In the genomic region with DNA sequence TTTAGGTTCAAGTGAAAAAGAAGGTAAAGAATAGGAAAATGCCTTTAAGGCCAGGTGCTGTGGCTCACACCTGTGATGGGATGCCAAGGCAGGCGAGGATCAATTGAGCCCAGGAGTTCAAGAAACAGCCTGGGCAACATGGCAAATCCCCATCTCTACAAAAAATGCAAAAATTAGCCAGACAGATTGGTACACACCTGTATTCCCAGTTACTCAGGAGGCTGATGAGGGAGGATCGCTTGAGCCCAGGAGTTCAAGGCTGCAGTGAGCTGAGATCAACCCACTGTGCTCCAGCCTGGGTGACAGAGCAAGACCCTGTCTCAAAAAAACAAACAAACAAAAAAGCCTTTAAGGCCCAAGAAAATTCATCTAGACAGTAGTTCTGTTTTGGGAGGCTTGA, we compare ENCODE assay signal across 6 cellular contexts. TPM values are rescaled to one million over a fixed set of nuclear protein-coding genes. Genes with fewer than 3 reads are reported as not detected.
DNase-seq lines count a peak whose midpoint lies in the region; ATAC-seq and TF ChIP-seq lines count a peak whose summit lies in the region.
"Not testable (repeated sequence)": the region's sequence is repeated elsewhere in the genome, so short reads cannot be mapped to it uniquely, and the experiment has no call there.

No MANE protein-coding gene starts in this region.

- H3K36me3 Mint-ChIP-seq in CD4-positive, alpha-beta T cell (ENCODE audit: low read depth), result peaks cover 11% of the 10 kb centered on the region
- H3K36me3 Mint-ChIP-seq in CD4-positive, alpha-beta memory T cell, result peaks cover 0 to 11% of the 10 kb centered on the region in 2 donors
- not testable (repeated sequence) for H3K36me3 Mint-ChIP-seq in activated CD4-positive, alpha-beta T cell treated with anti-CD3 and anti-CD28 coated beads, Interleukin-2, amount 10 ng/mL, durations not matched to agents 24 days and 14 days (ENCODE audit: low read depth); neural crest cell (ENCODE audit: low read depth)

- ATAC-seq in CD4-positive, alpha-beta T cell (ENCODE audit: poor library complexity), result not testable (repeated sequence)

- peaks cover 28% of the 10 kb centered on the region for H3K27me3 Mint-ChIP-seq in CD4-positive, alpha-beta T cell
- not testable (repeated sequence) for H3K27me3 Mint-ChIP-seq in CD4-positive, alpha-beta memory T cell
- H3K27me3 Mint-ChIP-seq in activated CD4-positive, alpha-beta T cell treated with anti-CD3 and anti-CD28 coated beads, Interleukin-2, amount 10 ng/mL, durations not matched to agents 24 days and 14 days, result peaks cover 34% of the 10 kb centered on the region
- peaks cover 74% of the 10 kb centered on the region for H3K27me3 Mint-ChIP-seq in neural crest cell (ENCODE audit: low read depth)

- H3K4me1 Mint-ChIP-seq in CD4-positive, alpha-beta T cell (ENCODE audit: low read depth), result peaks cover 41% of the 10 kb centered on the region
- H3K4me1 Mint-ChIP-seq in CD4-positive, alpha-beta memory T cell, result peaks cover 20 to 56% (median 30%) of the 10 kb centered on the region in 4 donors
- peaks cover 28% of the 10 kb centered on the region for H3K4me1 Mint-ChIP-seq in activated CD4-positive, alpha-beta T cell treated with anti-CD3 and anti-CD28 coated beads, Interleukin-2, amount 10 ng/mL, durations not matched to agents 24 days and 14 days
- H3K4me1 Mint-ChIP-seq in neural crest cell, result peaks cover 23% of the 10 kb centered on the region

- peak overlapping the region; percentile 51 for H3K4me3 Mint-ChIP-seq in CD4-positive, alpha-beta T cell
- not testable (repeated sequence) for H3K4me3 Mint-ChIP-seq in CD4-positive, alpha-beta memory T cell; activated CD4-positive, alpha-beta T cell treated with anti-CD3 and anti-CD28 coated beads, Interleukin-2, amount 10 ng/mL, durations not matched to agents 24 days and 14 days
- peak overlapping the region; percentile 57 for H3K4me3 Mint-ChIP-seq in neural crest cell

- POLR2A ChIA-PET in CD4-positive, alpha-beta T cell (lab: Charles Lee), result interaction anchor here (0.8 to 7.8 kb wide), 3 partner anchors 19 to 258 kb away, joined by 3 to 119 read pairs (median 4); no protein-coding TSS in a partner anchor
- POLR2A ChIA-PET in CD4-positive, alpha-beta memory T cell (lab: Charles Lee; ENCODE audit: partially characterized antibody), result interaction anchor here (0.7 to 7.5 kb wide), 5 partner anchors 10 to 257 kb away, joined by 3 to 57 read pairs (median 7); partner anchors contain the start of gene AMZ2

- CTCF ChIA-PET in CD4-positive, alpha-beta T cell (lab: Charles Lee), result interaction anchor here (1.2 to 3.8 kb wide), 3 partner anchors 19 to 234 kb away, joined by 3 to 58 read pairs (median 34); no protein-coding TSS in a partner anchor
- CTCF ChIA-PET in CD4-positive, alpha-beta memory T cell (lab: Charles Lee; ENCODE audit: partially characterized antibody), result interaction anchor here (0.7 to 12.6 kb wide), 5 partner anchors 17 to 261 kb away, joined by 3 to 270 read pairs (median 4); no protein-coding TSS in a partner anchor

- not testable (repeated sequence) for H3K9me3 ChIP-seq in CD4-positive, alpha-beta T cell (ENCODE audit: control insufficient read depth, low read length); CD4-positive, alpha-beta memory T cell (ENCODE audit: control insufficient read depth in 1 of 2, low read length in 2 of 2); esophagus muscularis mucosa

- H3K27ac ChIP-seq in CD4-positive, alpha-beta T cell (ENCODE audit: low read depth, low read length); CD4-positive, alpha-beta memory T cell (ENCODE audit: low read depth, low read length); esophagus muscularis mucosa (replicated peaks in 1 of 4): not testable (repeated sequence)

- not testable (repeated sequence) for H3K4me3 ChIP-seq in CD4-positive, alpha-beta memory T cell (ENCODE audit: low read length in 2 of 2); esophagus muscularis mucosa

- TF ChIP-seq POLR2A in esophagus muscularis mucosa (IDR thresholded peaks at IDR 0.05; ENCODE audit: low read depth), result not testable (repeated sequence)

- TF ChIP-seq EP300 in esophagus muscularis mucosa (IDR thresholded peaks at IDR 0.05), result not testable (repeated sequence)

- not testable (repeated sequence) for DNase-seq in CD4-positive, alpha-beta T cell; CD4-positive, alpha-beta memory T cell; neural crest cell (ENCODE audit: low read depth, low spot score)
- DNase-seq in activated CD4-positive, alpha-beta T cell treated with anti-CD3 and anti-CD28 coated beads, Interleukin-2, amount 10 ng/mL, durations not matched to agents 24 days and 14 days, result peak; percentile 51
- DNase-seq in ecto neural progenitor cell (ENCODE audit: low spot score) (peak; percentile 29), esophagus muscularis mucosa (ENCODE audit: extremely low spot score) (peak; percentile 45)

- H3K27ac Mint-ChIP-seq in CD4-positive, alpha-beta T cell; activated CD4-positive, alpha-beta T cell treated with anti-CD3 and anti-CD28 coated beads, Interleukin-2, amount 10 ng/mL, durations not matched to agents 24 days and 14 days; neural crest cell (ENCODE audit: unreplicated experiment): not testable (repeated sequence)
- H3K27ac Mint-ChIP-seq in CD4-positive, alpha-beta memory T cell, result peak overlapping the region in 4 of 7 donors; percentile 35 to 94 (median 50)

- not testable (repeated sequence) for H3K9me3 Mint-ChIP-seq in CD4-positive, alpha-beta T cell; CD4-positive, alpha-beta memory T cell; activated CD4-positive, alpha-beta T cell treated with anti-CD3 and anti-CD28 coated beads, Interleukin-2, amount 10 ng/mL, durations not matched to agents 24 days and 14 days; neural crest cell

- intact Hi-C loops in CD4-positive, alpha-beta T cell (cut with DNase I, micrococcal nuclease), result loop anchor here (10.0 kb wide), 2 partner anchors 98 to 262 kb away; no protein-coding TSS in a partner anchor
- intact Hi-C loops in CD4-positive, alpha-beta memory T cell (cut with micrococcal nuclease), result loop anchor here (5.0 to 10.0 kb wide), 2 partner anchors 100 to 262 kb away; no protein-coding TSS in a partner anchor
- intact Hi-C loops in activated CD4-positive, alpha-beta T cell treated with anti-CD3 and anti-CD28 coated beads, Interleukin-2, amount 10 ng/mL, durations not matched to agents 24 days and 14 days (cut with micrococcal nuclease); esophagus muscularis mucosa (cut with DNase I): not testable (repeated sequence)

- not testable (repeated sequence) for H3K36me3 ChIP-seq in CD4-positive, alpha-beta memory T cell (ENCODE audit: insufficient read depth, low read length); esophagus muscularis mucosa

- H3K4me1 ChIP-seq in CD4-positive, alpha-beta memory T cell (ENCODE audit: insufficient read depth, low read length), result peaks cover 46% of the 10 kb centered on the region
- peaks cover 43 to 60% (median 57%) of the 10 kb centered on the region in 4 donors for H3K4me1 ChIP-seq in esophagus muscularis mucosa

- TF ChIP-seq CTCF in CD4-positive, alpha-beta T cell (IDR thresholded peaks at IDR 0.05); esophagus muscularis mucosa (IDR thresholded peaks at IDR 0.05); neural crest cell (conservative IDR thresholded peaks at IDR 0.05): not testable (repeated sequence)

- WGBS in esophagus muscularis mucosa, result 97% methylated on average over 2 of the region's 2 CpGs

- H3K27me3 ChIP-seq in CD4-positive, alpha-beta T cell (ENCODE audit: control insufficient read depth, insufficient read depth, low read length), result peaks cover 17% of the 10 kb centered on the region
- H3K27me3 ChIP-seq in CD4-positive, alpha-beta memory T cell (ENCODE audit: insufficient read depth, low read length), result not testable (repeated sequence)
- peaks cover 2 to 44% (median 36%) of the 10 kb centered on the region in 4 donors for H3K27me3 ChIP-seq in esophagus muscularis mucosa

RNA-seq across cellular contexts. Expression of gene AMZ2, which starts 45.5 kb away (rescaled TPM):
- total RNA-seq in CD4-positive, alpha-beta T cell, result 10 to 100 TPM; 63.0 to 64.9 TPM
- 10 to 100 TPM; 66.1 to 81.2 TPM for total RNA-seq in CD4-positive, alpha-beta memory T cell
- 100 to 1,000 TPM; 114 to 161 TPM for polyA plus RNA-seq in CD4-positive, alpha-beta memory T cell
- 75.8 and 77.5 TPM in 2 replicates for total RNA-seq in activated CD4-positive, alpha-beta T cell treated with anti-CD3 and anti-CD28 coated beads, Interleukin-2, amount 10 ng/mL, durations not matched to agents 24 days and 14 days
- total RNA-seq in esophagus muscularis mucosa, result 10 to 100 TPM; 38.2 to 69.9 (median 60.1) TPM
- 85.1 and 87.5 TPM in 2 replicates for total RNA-seq in neural crest cell
